11 cellular contexts compared by ENCODE assay signal in genomic region chr12:124833693-124834122, GRCh38. TPM values are rescaled to one million over a fixed set of nuclear protein-coding genes. Genes with fewer than 3 reads are reported as not detected.
DNase-seq lines count a peak whose midpoint lies in the region; ATAC-seq and TF ChIP-seq lines count a peak whose summit lies in the region.
"Had no signal": no experiment of that assay in that cellular context is flagged by ENCODE, and none has a peak within 500 bp of the region (broad histone marks: within the 10 kb centered on the region; RNA-seq: fewer than 3 reads in every experiment).

No MANE protein-coding gene starts in this region.

- peak overlapping the region in 56 of 59 donors; percentile 3 to 90 (median 76) for H3K27ac ChIP-seq in dorsolateral prefrontal cortex
- peak overlapping the region; percentile 52 to 86 for H3K27ac ChIP-seq in liver (ENCODE audit: low read depth in 1 of 2, low read length in 2 of 2)

- intact Hi-C loops in dorsolateral prefrontal cortex (cut with DNase I): loop anchor here in 1 of 2 donors (5.0 kb wide), 1 partner anchor 46 kb away; no protein-coding TSS in a partner anchor
- intact Hi-C loops in activated CD4-positive, alpha-beta memory T cell treated with anti-CD3 and anti-CD28 coated beads for 36 hours (cut with micrococcal nuclease): no loop called here
- intact Hi-C loops in CD14-positive monocyte (cut with micrococcal nuclease): no loop called here

- peaks cover 3% of the 10 kb centered on the region for H3K36me3 Mint-ChIP-seq in activated CD4-positive, alpha-beta memory T cell treated with anti-CD3 and anti-CD28 coated beads for 36 hours
- H3K36me3 Mint-ChIP-seq in CD14-positive monocyte: peaks cover 2 to 13% of the 10 kb centered on the region in 2 donors
- H3K36me3 Mint-ChIP-seq: naive thymus-derived CD8-positive, alpha-beta T cell had no signal

- no peaks in the 10 kb centered on the region for H3K36me3 ChIP-seq in liver (ENCODE audit: control insufficient read depth in 4 of 4, insufficient read depth in 3 of 4, low read depth in 1 of 4, low read length in 3 of 4)
- H3K36me3 ChIP-seq: stomach had no signal

- POLR2A ChIA-PET in activated CD4-positive, alpha-beta memory T cell treated with anti-CD3 and anti-CD28 coated beads for 36 hours (lab: Charles Lee): no interaction called here

- ATAC-seq in GM21576 (IDR thresholded peaks at IDR 0.05; ENCODE audit: unreplicated experiment): no peak
- ATAC-seq: naive thymus-derived CD8-positive, alpha-beta T cell had no signal

- H3K27me3 ChIP-seq in dorsolateral prefrontal cortex (no peaks in the 10 kb centered on the region), liver (ENCODE audit: control insufficient read depth in 4 of 4, insufficient read depth in 4 of 4, low read length in 3 of 4) (no peaks in the 10 kb centered on the region)
- H3K27me3 ChIP-seq: stomach had no signal

- H3K27ac Mint-ChIP-seq in activated CD4-positive, alpha-beta memory T cell treated with anti-CD3 and anti-CD28 coated beads for 36 hours: no peak overlapping the region
- no peak overlapping the region for H3K27ac Mint-ChIP-seq in CD14-positive monocyte
- H3K27ac Mint-ChIP-seq: naive thymus-derived CD8-positive, alpha-beta T cell had no signal

- WGBS in liver: 64% methylated on average over 18 of the region's 18 CpGs

- TF ChIP-seq RAD21 in liver (IDR thresholded peaks at IDR 0.05): no peak

- H3K4me3 Mint-ChIP-seq in activated CD4-positive, alpha-beta memory T cell treated with anti-CD3 and anti-CD28 coated beads for 36 hours: no peak overlapping the region
- no peak overlapping the region for H3K4me3 Mint-ChIP-seq in CD14-positive monocyte
- H3K4me3 Mint-ChIP-seq: naive thymus-derived CD8-positive, alpha-beta T cell had no signal

- H3K27me3 Mint-ChIP-seq in activated CD4-positive, alpha-beta memory T cell treated with anti-CD3 and anti-CD28 coated beads for 36 hours: no peaks in the 10 kb centered on the region
- H3K27me3 Mint-ChIP-seq in CD14-positive monocyte (ENCODE audit: low read depth in 3 of 3): peaks cover 1 to 5% (median 2%) of the 10 kb centered on the region in 3 donors
- H3K27me3 Mint-ChIP-seq: naive thymus-derived CD8-positive, alpha-beta T cell had no signal

- H3K9ac ChIP-seq in liver (ENCODE audit: low read depth in 1 of 2, low read length in 2 of 2): no peak overlapping the region

- DNase-seq in A172 (ENCODE audit: low spot score) (peak; percentile 49), NCI-H2081 treated with DMSO at 0.1 percent for 48 hours (lab: John Stamatoyannopoulos, UW) (peak; percentile 74), dorsolateral prefrontal cortex (peak in 2 of 10 donors; percentile 47), kidney glomerular epithelial cell (lab: John Stamatoyannopoulos, UW) (no peak), CD14-positive monocyte (ENCODE audit: low spot score) (no peak)
- no peak for DNase-seq in activated CD4-positive, alpha-beta memory T cell treated with anti-CD3 and anti-CD28 coated beads for 36 hours
- DNase-seq: ACHN; naive thymus-derived CD8-positive, alpha-beta T cell; stomach had no signal

- peaks cover 26 to 52% (median 40%) of the 10 kb centered on the region in 4 donors for H3K4me1 ChIP-seq in liver (ENCODE audit: control insufficient read depth in 4 of 4, insufficient read depth in 4 of 4, low read length in 3 of 4)

- H3K4me3 ChIP-seq in dorsolateral prefrontal cortex: peak overlapping the region in 2 of 59 donors; percentile 11 to 25
- no peak overlapping the region for H3K4me3 ChIP-seq in liver (ENCODE audit: low read depth in 1 of 3, low read length in 3 of 3)
- H3K4me3 ChIP-seq: stomach had no signal

- TF ChIP-seq CTCF in dorsolateral prefrontal cortex (IDR thresholded peaks at IDR 0.05 in 54 of 56, conservative IDR thresholded peaks at IDR 0.05 in 2 of 56; ENCODE audit: low read depth in 1 of 56, partially characterized antibody in 56 of 56) (peak in 1 of 56 donors; percentile 7), liver (IDR thresholded peaks at IDR 0.05; ENCODE audit: low read depth, low read length, missing input control) (no peak), CD14-positive monocyte (IDR thresholded peaks at IDR 0.05) (no peak)

- CTCF ChIA-PET in activated CD4-positive, alpha-beta memory T cell treated with anti-CD3 and anti-CD28 coated beads for 36 hours (lab: Charles Lee): no interaction called here

- peaks cover 9% of the 10 kb centered on the region for H3K9me3 Mint-ChIP-seq in activated CD4-positive, alpha-beta memory T cell treated with anti-CD3 and anti-CD28 coated beads for 36 hours
- peaks cover 0 to 4% (median 2%) of the 10 kb centered on the region in 7 donors for H3K9me3 Mint-ChIP-seq in CD14-positive monocyte

- H3K9me3 ChIP-seq in liver (ENCODE audit: control insufficient read depth in 4 of 4, low read length in 3 of 4): no peaks in the 10 kb centered on the region
- H3K9me3 ChIP-seq: stomach had no signal

- H3K4me1 Mint-ChIP-seq in activated CD4-positive, alpha-beta memory T cell treated with anti-CD3 and anti-CD28 coated beads for 36 hours (ENCODE audit: low read depth): no peaks in the 10 kb centered on the region
- H3K4me1 Mint-ChIP-seq in CD14-positive monocyte: peaks cover 5% of the 10 kb centered on the region

TF ChIP-seq in liver, 16 proteins besides CTCF, POLR2A, EP300 and RAD21:
- TF ChIP-seq SP1 (IDR thresholded peaks at IDR 0.05) (no peak), RXRA (IDR thresholded peaks at IDR 0.05) (peak in 1 of 2 donors; percentile 53)

RNA-seq across cellular contexts. Expression of gene SCARB1, which starts 30.0 kb away (rescaled TPM):
- total RNA-seq in A172 (2014; rRNA removed; shearing (Covaris generic)): 16.4 and 27.3 TPM in 2 replicates
- 100 to 1,000 TPM in 1 of 120 experiments, 10 to 100 TPM in 119; 33.4 to 110 (median 54.7) TPM for total RNA-seq in dorsolateral prefrontal cortex
- 100 to 1,000 TPM in 1 of 2 donors, 10 to 100 TPM in 1; 85.3 to 169 TPM for total RNA-seq in liver
- polyA plus RNA-seq in liver: 100 to 1,000 TPM; 112 to 289 TPM
- 10 to 100 TPM; 11.4 to 12.8 TPM for total RNA-seq in activated CD4-positive, alpha-beta memory T cell treated with anti-CD3 and anti-CD28 coated beads for 36 hours
- polyA plus RNA-seq in CD14-positive monocyte: 10 to 100 TPM; 13.1 to 15.2 TPM

Comparison
In these comparisons a context has a peak if more than half of its experiments do, and no peak if none do; other contexts are left out.
1. DNase-seq: peak in A172 (single experiment) and NCI-H2081 treated with DMSO at 0.1 percent for 48 hours (single experiment); none in kidney glomerular epithelial cell (single experiment), activated CD4-positive, alpha-beta memory T cell treated with anti-CD3 and anti-CD28 coated beads for 36 hours (single experiment) and CD14-positive monocyte (single experiment).